ENCODE assay signal across 11 cellular contexts in genomic region chr5:40033411-40033810, GRCh38.
DNase-seq lines count a peak whose midpoint lies in the region; ATAC-seq and TF ChIP-seq lines count a peak whose summit lies in the region.
"Had no signal": no experiment of that assay in that cellular context is flagged by ENCODE, and none has a peak within 500 bp of the region (broad histone marks: within the 10 kb centered on the region; RNA-seq: fewer than 3 reads in every experiment).

No MANE protein-coding gene starts in this region.

- peaks cover 0 to 4% of the 10 kb centered on the region in 2 donors for H3K27me3 Mint-ChIP-seq in CD4-positive, alpha-beta memory T cell
- H3K27me3 Mint-ChIP-seq in endodermal cell (ENCODE audit: insufficient read depth), result no peaks in the 10 kb centered on the region

- H3K27ac ChIP-seq in CD4-positive, alpha-beta memory T cell (ENCODE audit: low read depth, low read length), result no peak overlapping the region
- H3K27ac ChIP-seq in PC-3 (ENCODE audit: low read length) (no peak overlapping the region), endodermal cell (ENCODE audit: low read depth, low read length) (no peak overlapping the region)
- H3K27ac ChIP-seq: BLaER1 treated with 17β-estradiol and CSF1 and Interleukin-3, amounts not matched to agents 10 nM and 100 nM had no signal

- no peaks in the 10 kb centered on the region for H3F3A ChIP-seq in PC-3 (ENCODE audit: low read length, unreplicated experiment)

- no peaks in the 10 kb centered on the region for H3K9me3 ChIP-seq in CD4-positive, alpha-beta memory T cell (ENCODE audit: control insufficient read depth in 1 of 2, low read length in 2 of 2)
- H3K9me3 ChIP-seq in PC-3 (ENCODE audit: low read length) (no peaks in the 10 kb centered on the region), endodermal cell (ENCODE audit: control insufficient read depth, low read length) (no peaks in the 10 kb centered on the region)
- H3K9me3 ChIP-seq: BLaER1 treated with 17β-estradiol and CSF1 and Interleukin-3, amounts not matched to agents 10 nM and 100 nM had no signal

- H2AFZ ChIP-seq in PC-3 (ENCODE audit: low read length), result no peak overlapping the region

- peak overlapping the region in 2 of 7 donors; percentile 37 to 44 for H3K27ac Mint-ChIP-seq in CD4-positive, alpha-beta memory T cell
- H3K27ac Mint-ChIP-seq in endodermal cell, result no peak overlapping the region

- H3K9ac ChIP-seq in PC-3 (ENCODE audit: low read length), result no peak overlapping the region
- H3K9ac ChIP-seq in endodermal cell (ENCODE audit: extremely low read depth, low read length, poor library complexity, severe bottlenecking), result no peak overlapping the region
- H3K9ac ChIP-seq: BLaER1 treated with 17β-estradiol and CSF1 and Interleukin-3, amounts not matched to agents 10 nM and 100 nM had no signal

- ATAC-seq in GM19397 (IDR thresholded peaks at IDR 0.05; ENCODE audit: unreplicated experiment), result peak; percentile 98
- ATAC-seq in HG03175 (IDR thresholded peaks at IDR 0.05; ENCODE audit: unreplicated experiment), result peak; percentile 97
- no peak for ATAC-seq in PC-3

- peak; percentile 34 to 51 (median 45) for DNase-seq in CD4-positive, alpha-beta memory T cell
- peak; percentile 6 for DNase-seq in activated CD4-positive, alpha-beta T cell treated with anti-CD3 and anti-CD28 coated beads, Interleukin-2, amount 50 U/mL, for 1 hour
- DNase-seq in PC-3, result no peak
- DNase-seq in NCI-H1694 treated with DMSO at 0.1 percent for 48 hours (lab: John Stamatoyannopoulos, UW), result no peak
- no peak for DNase-seq in endodermal cell
- no peak for DNase-seq in NCI-H524 treated with DMSO at 0.1 percent for 48 hours (lab: John Stamatoyannopoulos, UW)
- DNase-seq: mesenchymal stem cell; NK-92 treated with Interleukin-12 subunit alpha and Interleukin-12 subunit beta, amount 100 ng/mL, for 24 hours had no signal

- peaks cover 5 to 9% (median 6%) of the 10 kb centered on the region in 4 donors for H3K4me1 Mint-ChIP-seq in CD4-positive, alpha-beta memory T cell
- no peaks in the 10 kb centered on the region for H3K4me1 Mint-ChIP-seq in endodermal cell

- intact Hi-C loops in CD4-positive, alpha-beta memory T cell (cut with micrococcal nuclease), result no loop called here
- intact Hi-C loops in PC-3 (cut with micrococcal nuclease), result no loop called here

- TF ChIP-seq CTCF in PC-3 (conservative IDR thresholded peaks at IDR 0.05; ENCODE audit: low read depth, low read length) (no peak), endodermal cell (conservative IDR thresholded peaks at IDR 0.05) (no peak)

- H3K9me3 Mint-ChIP-seq in CD4-positive, alpha-beta memory T cell, result peaks cover 0 to 1% (median 0%) of the 10 kb centered on the region in 8 donors
- no peaks in the 10 kb centered on the region for H3K9me3 Mint-ChIP-seq in endodermal cell

- no peak overlapping the region for H3K4me2 ChIP-seq in PC-3 (ENCODE audit: low read length)

- BruUV-seq in PC-3 (replicated peaks; lab: Mats Ljungman, UMichigan), result no TSS peak

- no peak overlapping the region for H3K4me3 Mint-ChIP-seq in CD4-positive, alpha-beta memory T cell
- no peak overlapping the region for H3K4me3 Mint-ChIP-seq in endodermal cell

- H4K20me1 ChIP-seq in PC-3 (ENCODE audit: low read length), result no peaks in the 10 kb centered on the region
- H4K20me1 ChIP-seq: BLaER1 treated with 17β-estradiol and CSF1 and Interleukin-3, amounts not matched to agents 10 nM and 100 nM had no signal

- H3K4me1 ChIP-seq in CD4-positive, alpha-beta memory T cell (ENCODE audit: insufficient read depth, low read length), result peaks cover 6% of the 10 kb centered on the region
- H3K4me1 ChIP-seq in PC-3 (ENCODE audit: insufficient read depth, low read length) (no peaks in the 10 kb centered on the region), endodermal cell (ENCODE audit: control insufficient read depth, insufficient read depth, low read length) (no peaks in the 10 kb centered on the region)

- no peaks in the 10 kb centered on the region for H3K36me3 Mint-ChIP-seq in CD4-positive, alpha-beta memory T cell
- H3K36me3 Mint-ChIP-seq in endodermal cell (ENCODE audit: low read depth), result no peaks in the 10 kb centered on the region

- H3K79me2 ChIP-seq in PC-3 (ENCODE audit: low read length), result no peaks in the 10 kb centered on the region

- H3K9me2 ChIP-seq in PC-3 (replicated peaks; ENCODE audit: low read length), result no peaks in the 10 kb centered on the region

- 94 to 100% methylated on average over 3 of the region's 3 CpGs for WGBS in endodermal cell (ENCODE audit: insufficient coverage in 1 of 2, insufficient read length in 1 of 2), 2 experiments

- no peaks in the 10 kb centered on the region for H3K27me3 ChIP-seq in CD4-positive, alpha-beta memory T cell (ENCODE audit: insufficient read depth, low read length)
- H3K27me3 ChIP-seq in PC-3 (ENCODE audit: low read length) (no peaks in the 10 kb centered on the region), endodermal cell (ENCODE audit: control insufficient read depth, insufficient read depth, low read length, poor library complexity, severe bottlenecking) (no peaks in the 10 kb centered on the region)
- H3K27me3 ChIP-seq: BLaER1 treated with 17β-estradiol and CSF1 and Interleukin-3, amounts not matched to agents 10 nM and 100 nM had no signal

- no peak overlapping the region for H3K4me3 ChIP-seq in CD4-positive, alpha-beta memory T cell (ENCODE audit: low read length in 2 of 2)
- H3K4me3 ChIP-seq in PC-3 (ENCODE audit: low read length) (no peak overlapping the region), endodermal cell (ENCODE audit: low read length) (no peak overlapping the region)
- H3K4me3 ChIP-seq: BLaER1 treated with 17β-estradiol and CSF1 and Interleukin-3, amounts not matched to agents 10 nM and 100 nM had no signal

- CTCF ChIA-PET in CD4-positive, alpha-beta memory T cell (lab: Charles Lee; ENCODE audit: partially characterized antibody), result no interaction called here
- CTCF ChIA-PET in PC-3 (lab: Charles Lee), result no interaction called here

- POLR2A ChIA-PET in CD4-positive, alpha-beta memory T cell (lab: Charles Lee; ENCODE audit: partially characterized antibody), result no interaction called here
- POLR2A ChIA-PET in PC-3 (lab: Charles Lee; ENCODE audit: unreplicated experiment), result no interaction called here

- H3K36me3 ChIP-seq in CD4-positive, alpha-beta memory T cell (ENCODE audit: insufficient read depth, low read length), result no peaks in the 10 kb centered on the region
- no peaks in the 10 kb centered on the region for H3K36me3 ChIP-seq in PC-3 (ENCODE audit: low read depth, low read length)
- H3K36me3 ChIP-seq in endodermal cell (ENCODE audit: control insufficient read depth, insufficient read depth, low read length), result no peaks in the 10 kb centered on the region
- H3K36me3 ChIP-seq: BLaER1 treated with 17β-estradiol and CSF1 and Interleukin-3, amounts not matched to agents 10 nM and 100 nM had no signal

Comparison
In these comparisons a context has a peak if more than half of its experiments do, and no peak if none do; other contexts are left out.
1. DNase-seq: peak in CD4-positive, alpha-beta memory T cell (5 of 5) and activated CD4-positive, alpha-beta T cell treated with anti-CD3 and anti-CD28 coated beads, Interleukin-2, amount 50 U/mL, for 1 hour (single experiment); none in PC-3 (single experiment), NCI-H1694 treated with DMSO at 0.1 percent for 48 hours (single experiment), endodermal cell (single experiment) and NCI-H524 treated with DMSO at 0.1 percent for 48 hours (single experiment).